Comparison of ENCODE assay signal across 11 cellular contexts in the genomic region with DNA sequence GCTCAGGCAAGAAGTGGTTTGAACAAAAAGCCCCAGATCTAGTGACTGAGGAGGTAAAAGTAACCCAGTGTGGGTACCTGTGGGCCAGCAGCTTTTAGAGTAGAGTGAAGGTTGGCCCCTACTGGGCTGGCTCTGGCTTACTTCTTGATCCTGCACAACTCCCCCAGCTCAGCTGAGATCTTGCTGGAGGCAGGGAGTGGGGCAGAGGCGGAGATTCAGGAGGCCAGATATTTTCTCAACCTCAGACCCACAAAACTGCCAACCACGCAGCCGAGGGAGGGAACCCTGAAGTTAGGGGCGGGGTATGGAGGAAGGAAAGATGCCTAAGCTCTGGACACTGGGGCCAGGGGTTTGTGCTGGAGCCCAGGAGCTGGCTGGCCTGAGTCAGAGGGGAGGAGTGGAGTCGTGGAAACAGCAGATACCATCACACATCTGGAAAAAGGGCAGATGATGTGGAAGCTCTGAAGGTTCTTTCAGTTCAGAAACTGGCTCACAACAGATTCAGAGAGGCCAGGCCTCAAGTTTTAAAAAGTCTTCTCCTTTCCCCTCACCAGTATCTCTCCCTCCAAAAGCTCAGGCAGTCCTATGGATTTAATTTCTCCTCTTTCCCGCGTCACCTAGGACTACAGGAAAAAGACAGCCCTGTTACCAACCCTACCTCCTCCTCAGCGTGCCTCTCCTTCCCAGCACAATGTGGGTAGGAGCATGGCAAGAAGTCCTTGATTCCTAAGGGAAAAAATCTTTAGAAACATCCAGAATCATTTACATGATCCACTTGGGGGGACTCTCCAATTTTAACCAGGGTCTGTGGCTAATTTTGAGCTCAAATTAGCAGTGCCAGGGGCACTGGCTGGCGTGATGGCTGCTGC. TPM values are rescaled to one million over a fixed set of nuclear protein-coding genes. Genes with fewer than 3 reads are reported as not detected.
DNase-seq lines count a peak whose midpoint lies in the region; ATAC-seq, FAIRE-seq and TF ChIP-seq lines count a peak whose summit lies in the region.
"Had no signal": no experiment of that assay in that cellular context is flagged by ENCODE, and none has a peak within 500 bp of the region (broad histone marks: within the 10 kb centered on the region; RNA-seq: fewer than 3 reads in every experiment).

No MANE protein-coding gene starts in this region.

- H3K27me3 Mint-ChIP-seq in Calu3 (ENCODE audit: unreplicated experiment): no peaks in the 10 kb centered on the region

- intact Hi-C loops in Calu3 (cut with micrococcal nuclease; ENCODE audit: unreplicated experiment): no loop called here

- H3K4me3 Mint-ChIP-seq in Calu3 (ENCODE audit: low read depth, unreplicated experiment): no peak overlapping the region

- H3K4me3 ChIP-seq in mesodermal cell (ENCODE audit: extremely low read depth, insufficient read depth, low read length, poor library complexity, severe bottlenecking): no peak overlapping the region

- DNase-seq in A172 (ENCODE audit: low spot score): peak; percentile 76
- peak; percentile 84 for DNase-seq in H54 (ENCODE audit: insufficient read length, low spot score)
- DNase-seq in amniotic stem cell (lab: John Stamatoyannopoulos, UW): peak; percentile 72
- DNase-seq in Calu3: no peak
- DNase-seq in NCI-H524 treated with DMSO at 0.1 percent for 48 hours (lab: John Stamatoyannopoulos, UW): no peak
- DNase-seq: NCI-H510A had no signal

- H3K36me3 Mint-ChIP-seq in Calu3 (ENCODE audit: insufficient read depth, unreplicated experiment): peaks cover 8% of the 10 kb centered on the region

- 65 to 83% methylated on average over 2 to 3 of the region's 9 CpGs for WGBS in mesodermal cell (ENCODE audit: insufficient coverage in 2 of 2), 2 experiments

- TF ChIP-seq CTCF in Calu3 (IDR thresholded peaks at IDR 0.05; ENCODE audit: unreplicated experiment): no peak

- H3K27ac Mint-ChIP-seq in Calu3 (ENCODE audit: unreplicated experiment): no peak overlapping the region

- peaks cover 36% of the 10 kb centered on the region for H3K4me1 ChIP-seq in mesodermal cell (ENCODE audit: control insufficient read depth, insufficient read depth, low read length, poor library complexity, severe bottlenecking)

- no peak for FAIRE-seq in H54 (lab: Jason Lieb, UNC)
- FAIRE-seq: G401.6, islet of Langerhans had no signal

- no peak for TF ChIP-seq POLR2A in H54 (IDR thresholded peaks at IDR 0.05; ENCODE audit: low read depth, low read length)

- no peaks in the 10 kb centered on the region for H3K9me3 ChIP-seq in mesodermal cell (ENCODE audit: control insufficient read depth, low read length)

- H3K4me1 Mint-ChIP-seq in Calu3 (ENCODE audit: low read depth, unreplicated experiment): peaks cover 15% of the 10 kb centered on the region

- CTCF ChIA-PET in Calu3 (lab: Charles Lee): interaction anchor here (1.0 to 2.1 kb wide), 2 partner anchors 15 to 17 kb away, joined by 3 to 7 read pairs; no protein-coding TSS in a partner anchor

- no TSS peak for BruUV-seq in Calu3 (replicated peaks; lab: Mats Ljungman, UMichigan)

- H3K27ac ChIP-seq in mesodermal cell (ENCODE audit: low read depth, low read length, severe bottlenecking): peak overlapping the region; percentile 76

- ATAC-seq in GM18868 (IDR thresholded peaks at IDR 0.05; ENCODE audit: unreplicated experiment) (no peak), HG02938 (IDR thresholded peaks at IDR 0.05; ENCODE audit: unreplicated experiment) (no peak)

- H3K9me3 Mint-ChIP-seq in Calu3 (ENCODE audit: low read depth, unreplicated experiment): no peaks in the 10 kb centered on the region

- peaks cover 14% of the 10 kb centered on the region for H3K36me3 ChIP-seq in mesodermal cell (ENCODE audit: control insufficient read depth, insufficient read depth, low read length)

RNA-seq across cellular contexts. Expression of a gene that starts 48.1 kb away (rescaled TPM):
- total RNA-seq in A172 (2014; rRNA removed; shearing (Covaris generic)): 35.8 and 43.9 TPM in 2 replicates
- 37.5 TPM for polyA plus RNA-seq in mesodermal cell (2013, experiment 1 of 2)
- polyA plus RNA-seq in mesodermal cell (2013, experiment 2 of 2): 23.9 TPM
- 89.9 and 123 TPM in 2 replicates for total RNA-seq in Calu3 (2022)

Comparison
In these comparisons a context has a peak if more than half of its experiments do, and no peak if none do; other contexts are left out.
1. DNase-seq: peak in A172 (single experiment), H54 (single experiment) and amniotic stem cell (single experiment); none in Calu3 (single experiment) and NCI-H524 treated with DMSO at 0.1 percent for 48 hours (single experiment).